ENCODE assay signal across 1 cellular context in the genomic region with DNA sequence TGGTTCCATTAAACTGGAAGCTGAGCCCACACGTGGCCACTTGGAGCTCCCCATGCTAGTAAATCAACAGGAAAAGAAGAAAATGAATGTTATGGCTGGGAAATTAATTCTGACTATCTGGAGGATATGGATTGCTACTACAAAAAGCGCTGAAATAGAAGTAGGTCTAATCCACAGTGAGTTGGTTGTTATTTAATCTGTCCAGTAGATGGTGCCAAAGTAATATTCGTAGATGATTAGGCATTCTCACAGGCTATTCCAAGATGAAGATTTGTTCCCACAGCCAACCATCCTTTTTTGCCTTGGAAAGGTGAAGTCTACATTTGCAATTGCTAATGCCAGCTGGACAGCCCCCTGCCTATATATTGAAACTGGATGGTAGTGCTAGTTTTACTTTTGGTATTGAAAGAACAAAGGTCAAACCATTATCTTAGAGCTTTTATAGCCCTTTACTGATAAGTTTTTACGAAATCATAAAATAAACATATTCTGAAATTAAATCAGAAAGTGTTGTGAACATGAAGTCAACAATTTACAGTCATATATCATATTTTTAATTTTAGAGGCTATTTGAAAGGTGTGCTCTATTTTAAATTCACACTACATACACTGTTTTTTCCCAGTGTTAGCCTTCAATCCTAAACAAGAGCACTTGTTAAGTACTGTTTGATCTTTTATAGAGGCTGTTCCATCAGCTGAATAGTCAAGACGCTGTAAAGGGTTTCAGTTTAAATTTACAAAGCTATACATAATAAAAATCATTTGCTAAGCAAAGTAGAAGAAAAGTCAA.
TF ChIP-seq lines count a peak whose summit lies in the region.

No MANE protein-coding gene starts in this region.

TF ChIP-seq in IMR-90, 13 proteins besides CTCF, POLR2A, EP300 and RAD21:
- 0 out of 2 replicates have a peak, but pooled peaks have one; percentile 23 for TF ChIP-seq SMC3 (IDR thresholded peaks at IDR 0.05; ENCODE audit: low read depth, low read length)
- no peak for TF ChIP-seq RCOR1 (IDR thresholded peaks at IDR 0.05; ENCODE audit: insufficient replicate concordance, low read length)
